ENCODE assay signal across 17 cellular contexts in the genomic region with DNA sequence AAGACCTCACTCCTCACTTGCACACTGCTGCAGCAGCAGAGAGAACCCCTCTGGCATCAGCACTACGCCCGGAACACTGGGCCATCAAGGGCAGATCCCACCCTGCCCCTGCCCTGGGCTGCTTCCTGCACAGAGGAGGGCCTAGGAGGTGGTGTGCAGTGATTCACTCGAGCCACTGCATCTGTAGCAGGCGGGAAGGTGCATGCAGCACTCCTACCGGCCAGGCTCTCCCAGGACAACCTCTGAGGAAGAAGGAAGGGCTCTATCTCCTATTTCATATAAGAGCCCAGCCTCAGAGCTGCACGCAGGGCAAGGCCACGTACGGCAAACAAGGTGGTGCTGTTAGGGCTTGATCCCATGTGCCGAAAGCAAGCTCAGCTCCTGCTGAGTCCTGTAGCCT.
"Had no signal": no experiment of that assay in that cellular context is flagged by ENCODE, and none has a peak within 500 bp of the region (broad histone marks: within the 10 kb centered on the region; RNA-seq: fewer than 3 reads in every experiment).

No MANE protein-coding gene starts in this region.

- H3K9me3 ChIP-seq: prostate gland, thoracic aorta had no signal

- H3K4me1 ChIP-seq: prostate gland had no signal

- H3K27ac ChIP-seq: coronary artery, prostate gland, thoracic aorta, WERI-Rb-1 had no signal

- H3K27me3 Mint-ChIP-seq: activated CD4-positive, alpha-beta T cell treated with anti-CD3 and anti-CD28 coated beads for 36 hours; activated naive CD4-positive, alpha-beta T cell treated with anti-CD3 and anti-CD28 coated beads, Interleukin-2, amount 10 ng/mL, durations not matched to agents 7 days and 5 days; naive B cell had no signal

- H3K4me1 Mint-ChIP-seq: activated CD4-positive, alpha-beta T cell treated with anti-CD3 and anti-CD28 coated beads for 36 hours; activated naive CD4-positive, alpha-beta T cell treated with anti-CD3 and anti-CD28 coated beads, Interleukin-2, amount 10 ng/mL, durations not matched to agents 7 days and 5 days; naive B cell had no signal

- H3K4me3 ChIP-seq: coronary artery, lung, prostate gland, thoracic aorta had no signal

- DNase-seq: activated CD4-positive, alpha-beta T cell treated with anti-CD3 and anti-CD28 coated beads for 36 hours; activated CD8-positive, alpha-beta memory T cell treated with anti-CD3 and anti-CD28 coated beads, Interleukin-2, amount 50 U/mL, for 48 hours; activated CD8-positive, alpha-beta T cell treated with anti-CD3 and anti-CD28 coated beads, Interleukin-2, amount 10 ng/mL, durations not matched to agents 7 days and 5 days; activated naive CD4-positive, alpha-beta T cell treated with anti-CD3 and anti-CD28 coated beads, Interleukin-2, amount 10 ng/mL, durations not matched to agents 7 days and 5 days; central memory CD4-positive, alpha-beta T cell; effector CD4-positive, alpha-beta T cell; hypothalamus; naive B cell; nucleus accumbens; stimulated activated CD4-positive, alpha-beta T cell treated with anti-CD3 and anti-CD28 coated beads, Interleukin-2, amount 100 ng/mL, for 24 hours; stimulated activated naive CD4-positive, alpha-beta T cell; WERI-Rb-1 had no signal

- H3K9me3 Mint-ChIP-seq: activated naive CD4-positive, alpha-beta T cell treated with anti-CD3 and anti-CD28 coated beads, Interleukin-2, amount 10 ng/mL, durations not matched to agents 7 days and 5 days; naive B cell had no signal

- H3K27ac Mint-ChIP-seq: activated CD4-positive, alpha-beta T cell treated with anti-CD3 and anti-CD28 coated beads for 36 hours; activated CD8-positive, alpha-beta T cell treated with anti-CD3 and anti-CD28 coated beads, Interleukin-2, amount 10 ng/mL, durations not matched to agents 7 days and 5 days; activated naive CD4-positive, alpha-beta T cell treated with anti-CD3 and anti-CD28 coated beads, Interleukin-2, amount 10 ng/mL, durations not matched to agents 7 days and 5 days had no signal

- ATAC-seq: activated CD4-positive, alpha-beta T cell treated with anti-CD3 and anti-CD28 coated beads for 36 hours; activated CD8-positive, alpha-beta T cell treated with anti-CD3 and anti-CD28 coated beads, Interleukin-2, amount 10 ng/mL, durations not matched to agents 7 days and 5 days; sciatic nerve had no signal

- H3K4me3 Mint-ChIP-seq: activated CD4-positive, alpha-beta T cell treated with anti-CD3 and anti-CD28 coated beads for 36 hours; activated CD8-positive, alpha-beta T cell treated with anti-CD3 and anti-CD28 coated beads, Interleukin-2, amount 10 ng/mL, durations not matched to agents 7 days and 5 days; activated naive CD4-positive, alpha-beta T cell treated with anti-CD3 and anti-CD28 coated beads, Interleukin-2, amount 10 ng/mL, durations not matched to agents 7 days and 5 days; naive B cell had no signal
